In the genomic region with DNA sequence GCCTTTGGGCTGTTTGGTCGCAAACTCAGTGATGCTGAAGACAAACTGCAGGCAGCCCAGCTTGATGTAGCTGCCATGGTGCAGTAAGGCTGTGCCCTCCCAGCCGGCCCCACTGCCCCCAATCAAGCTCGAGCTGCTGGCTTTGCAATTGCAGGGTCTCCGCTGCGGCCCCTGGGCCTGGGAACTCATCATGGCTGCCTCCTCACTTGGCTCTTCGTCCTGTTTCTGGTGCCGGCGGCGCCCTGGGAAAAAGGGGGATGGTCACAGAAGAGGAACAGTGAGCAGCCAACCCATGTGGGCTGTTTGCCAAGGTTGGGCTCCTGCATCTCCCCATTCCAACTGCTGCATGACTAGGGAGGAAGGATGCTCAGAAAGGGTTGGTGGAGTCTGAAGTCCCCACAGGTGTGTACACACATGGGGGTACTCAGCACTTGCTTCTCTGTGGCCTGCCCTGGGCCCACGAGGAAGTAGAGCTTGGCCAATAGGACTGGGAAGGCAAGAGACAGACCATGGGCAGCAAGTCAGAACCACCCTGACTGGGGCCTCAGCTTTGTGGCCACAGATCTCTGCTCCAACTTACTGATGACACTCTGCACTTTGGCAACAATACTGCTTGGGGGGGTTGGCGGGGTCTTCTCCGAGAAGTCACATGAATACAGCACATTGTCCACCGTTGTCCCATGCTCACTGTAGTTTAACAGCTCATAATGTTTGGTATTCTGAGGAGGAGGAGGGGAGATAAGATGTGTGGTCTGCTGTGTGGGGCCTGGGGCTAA, we compare ENCODE assay signal across 10 cellular contexts. TPM values are rescaled to one million over a fixed set of nuclear protein-coding genes. Genes with fewer than 3 reads are reported as not detected.
A peak's percentile ranks its signal among the peaks of the same experiment; 100 is the strongest.
DNase-seq lines count a peak whose midpoint lies in the region; ATAC-seq, FAIRE-seq and TF ChIP-seq lines count a peak whose summit lies in the region.
"Had no signal": no experiment of that assay in that cellular context is flagged by ENCODE, and none has a peak within 500 bp of the region (broad histone marks: within the 10 kb centered on the region; RNA-seq: fewer than 3 reads in every experiment).

No MANE protein-coding gene starts in this region.

- H3K27me3 ChIP-seq in CD4-positive, alpha-beta T cell (ENCODE audit: control insufficient read depth, insufficient read depth, low read length): no peaks in the 10 kb centered on the region
- no peaks in the 10 kb centered on the region for H3K27me3 ChIP-seq in K562 (ENCODE audit: control insufficient read depth in 2 of 2, insufficient read depth in 2 of 2, low read length in 2 of 2)
- H3K27me3 ChIP-seq in neuronal stem cell (ENCODE audit: control insufficient read depth in 3 of 3, insufficient read depth in 3 of 3, low read depth in 1 of 3, low read length in 3 of 3): no peaks in the 10 kb centered on the region

- in situ Hi-C loops in K562 (cut with MboI): no loop called here

- H4K20me1 ChIP-seq in K562 (replicated peaks; ENCODE audit: control insufficient read depth, insufficient read depth, low read length): 0 out of 2 replicates have a peak, but pooled peaks cover 6% of the 10 kb centered on the region

- H2AK5ac ChIP-seq in neuronal stem cell (ENCODE audit: low read depth, low read length): no peak overlapping the region

- H2BK12ac ChIP-seq in neuronal stem cell (ENCODE audit: low read length): no peak overlapping the region

- H2BK120ac ChIP-seq in neuronal stem cell (ENCODE audit: low read depth, low read length): no peak overlapping the region

- no peaks in the 10 kb centered on the region for H3K9me3 ChIP-seq in CD4-positive, alpha-beta T cell (ENCODE audit: control insufficient read depth, low read length)
- H3K9me3 ChIP-seq in K562 (replicated peaks; ENCODE audit: control insufficient read depth, insufficient read depth, low read depth, low read length): no peaks in the 10 kb centered on the region
- H3K9me3 ChIP-seq in neuronal stem cell (replicated peaks in 1 of 2; ENCODE audit: control insufficient read depth in 2 of 2, insufficient read depth in 1 of 2, low read depth in 1 of 2, low read length in 2 of 2): no peaks in the 10 kb centered on the region

- 0 out of 2 replicates have a peak overlapping the region, but pooled peaks have one; percentile 10 for H2AFZ ChIP-seq in K562 (ENCODE audit: low read depth, low read length)
- no peak overlapping the region for H2AFZ ChIP-seq in neuronal stem cell (ENCODE audit: low read length)

- no peak for TF ChIP-seq EP300 in K562 (IDR thresholded peaks at IDR 0.05; ENCODE audit: low read length)

- CTCF ChIA-PET in CD4-positive, alpha-beta T cell (lab: Charles Lee): interaction anchor here (1.4 kb wide), 1 partner anchor 11 kb away, joined by 5 read pairs; no protein-coding TSS in a partner anchor
- CTCF ChIA-PET in K562 (lab: Yijun Ruan, JAX; ENCODE audit: low intra/inter-chr PET ratio): no interaction called here

- H3K4me1 ChIP-seq in K562 (replicated peaks in 1 of 2; ENCODE audit: control insufficient read depth in 2 of 2, insufficient read depth in 2 of 2, low read length in 2 of 2) (peaks cover 61 to 64% of the 10 kb centered on the region in 2 experiments), neuronal stem cell (ENCODE audit: control insufficient read depth in 2 of 2, insufficient read depth in 1 of 2, low read depth in 1 of 2, low read length in 2 of 2) (peaks cover 1 to 3% of the 10 kb centered on the region in 2 donors)

- H3K18ac ChIP-seq in neuronal stem cell (ENCODE audit: low read length): no peak overlapping the region

- H3K23ac ChIP-seq in neuronal stem cell (ENCODE audit: low read depth, low read length, poor library complexity): no peak overlapping the region

- peaks cover 62% of the 10 kb centered on the region for H3K36me3 ChIP-seq in K562 (ENCODE audit: control insufficient read depth, insufficient read depth, low read length)
- H3K36me3 ChIP-seq in neuronal stem cell (replicated peaks in 1 of 2; ENCODE audit: control insufficient read depth in 2 of 2, insufficient read depth in 2 of 2, low read length in 2 of 2): peaks cover 48 to 64% of the 10 kb centered on the region in 2 donors

- H3K4me2 ChIP-seq in K562 (ENCODE audit: insufficient read depth, low read length) (peak overlapping the region; percentile 71), neuronal stem cell (ENCODE audit: insufficient read depth, low read length, poor library complexity, severe bottlenecking) (no peak overlapping the region)

- ATAC-seq in CD4-positive, alpha-beta T cell (ENCODE audit: poor library complexity): no peak
- ATAC-seq in K562 (peak; percentile 1; the same call in 2 of the 3 replicates), GM18505 (IDR thresholded peaks at IDR 0.05; ENCODE audit: unreplicated experiment) (no peak), HG03280 (IDR thresholded peaks at IDR 0.05; ENCODE audit: unreplicated experiment) (no peak)

- no peak for DNase-seq in CD4-positive, alpha-beta T cell
- peak in 2 of 4 experiments; percentile 26 to 48 for DNase-seq in K562 (ENCODE audit: extremely low read depth in 1 of 4, low spot score in 3 of 4)
- no peak for DNase-seq in neuronal stem cell (ENCODE audit: low spot score)
- DNase-seq in glutamatergic neuron: no peak
- DNase-seq: activated CD4-positive, alpha-beta T cell treated with anti-CD3 and anti-CD28 coated beads, Interleukin-2, amount 10 ng/mL, durations not matched to agents 24 days and 14 days; aorta; DMS 273 treated with DMSO at 0.1 percent for 48 hours; Right ventricle myocardium superior had no signal

- H3K4me3 ChIP-seq in K562 (no peak overlapping the region), neuronal stem cell (ENCODE audit: low read length in 2 of 2) (no peak overlapping the region)

- no peak for TF ChIP-seq POLR2A in K562 (conservative IDR thresholded peaks at IDR 0.05)
- no peak for TF ChIP-seq POLR2A in GM18505 (IDR thresholded peaks at IDR 0.05; ENCODE audit: borderline replicate concordance, extremely low read depth, insufficient read depth, insufficient read length)

- peak overlapping the region; percentile 56 for H2BK5ac ChIP-seq in neuronal stem cell (ENCODE audit: low read length)

- intact Hi-C loops in CD4-positive, alpha-beta T cell (cut with DNase I, micrococcal nuclease): loop anchor here in 1 of 2 experiments (1.0 kb wide), 1 partner anchor 14 kb away; no protein-coding TSS in a partner anchor
- intact Hi-C loops in K562 (cut with micrococcal nuclease): loop anchor here (10.0 kb wide), 1 partner anchor 312 kb away; a partner anchor contains a TSS

- peaks cover 18% of the 10 kb centered on the region for H3K79me2 ChIP-seq in K562 (ENCODE audit: control insufficient read depth, insufficient read depth, low read length)

- 64% methylated on average over 13 of the region's 13 CpGs for WGBS in K562 (ENCODE audit: insufficient coverage, low coverage, missing lambda C conversion rate)
- WGBS in neuronal stem cell (ENCODE audit: extremely low coverage in 2 of 2, insufficient read length in 2 of 2, insufficient replicate concordance in 1 of 2), 2 donors: no CpG with 5 or more reads among the region's 13 CpGs

- no peak overlapping the region for H4K91ac ChIP-seq in neuronal stem cell (ENCODE audit: low read depth, low read length, poor library complexity)

- peaks cover 74% of the 10 kb centered on the region for H3K36me3 Mint-ChIP-seq in CD4-positive, alpha-beta T cell (ENCODE audit: low read depth)
- no peaks in the 10 kb centered on the region for H3K36me3 Mint-ChIP-seq in glutamatergic neuron (ENCODE audit: unreplicated experiment)

- no TSS peak for BruUV-seq in K562 (replicated peaks; lab: Mats Ljungman, UMichigan)

- TF ChIP-seq CTCF in CD4-positive, alpha-beta T cell (IDR thresholded peaks at IDR 0.05): no peak
- TF ChIP-seq CTCF in K562 (IDR thresholded peaks at IDR 0.05 in 2 of 3, conservative IDR thresholded peaks at IDR 0.05 in 1 of 3; ENCODE audit: insufficient read depth in 2 of 3, low read depth in 1 of 3, low read length in 3 of 3) (no peak), glutamatergic neuron (IDR thresholded peaks at IDR 0.05; ENCODE audit: partially characterized antibody, unreplicated experiment) (no peak)

- H3K27ac Mint-ChIP-seq in CD4-positive, alpha-beta T cell: peak overlapping the region; percentile 55
- H3K27ac Mint-ChIP-seq in glutamatergic neuron (ENCODE audit: unreplicated experiment): no peak overlapping the region
- H3K27ac Mint-ChIP-seq: activated CD4-positive, alpha-beta T cell treated with anti-CD3 and anti-CD28 coated beads, Interleukin-2, amount 10 ng/mL, durations not matched to agents 24 days and 14 days had no signal

- no peak overlapping the region for H3K14ac ChIP-seq in neuronal stem cell (ENCODE audit: low read length)

- H3K27ac ChIP-seq in CD4-positive, alpha-beta T cell (ENCODE audit: low read depth, low read length): no peak overlapping the region
- H3K27ac ChIP-seq in K562 (ENCODE audit: extremely low read depth, low read depth, low read length) (peak overlapping the region; percentile 42), neuronal stem cell (replicated peaks; ENCODE audit: low read length) (peak overlapping the region; percentile 25)

- no peak overlapping the region for H4K8ac ChIP-seq in neuronal stem cell (ENCODE audit: low read depth, low read length)

- H3K9me3 Mint-ChIP-seq in CD4-positive, alpha-beta T cell: no peaks in the 10 kb centered on the region
- H3K9me3 Mint-ChIP-seq in glutamatergic neuron (ENCODE audit: unreplicated experiment): peaks cover 10% of the 10 kb centered on the region
- H3K9me3 Mint-ChIP-seq: activated CD4-positive, alpha-beta T cell treated with anti-CD3 and anti-CD28 coated beads, Interleukin-2, amount 10 ng/mL, durations not matched to agents 24 days and 14 days had no signal

- no peak overlapping the region for H3K4me3 Mint-ChIP-seq in CD4-positive, alpha-beta T cell
- H3K4me3 Mint-ChIP-seq in glutamatergic neuron (ENCODE audit: unreplicated experiment): no peak overlapping the region
- H3K4me3 Mint-ChIP-seq: activated CD4-positive, alpha-beta T cell treated with anti-CD3 and anti-CD28 coated beads, Interleukin-2, amount 10 ng/mL, durations not matched to agents 24 days and 14 days had no signal

- FAIRE-seq in K562 (lab: Jason Lieb, UNC): peak; percentile 29

- H3K4me1 Mint-ChIP-seq in CD4-positive, alpha-beta T cell (ENCODE audit: low read depth): peaks cover 16% of the 10 kb centered on the region
- H3K4me1 Mint-ChIP-seq in glutamatergic neuron (ENCODE audit: low read depth, unreplicated experiment): peaks cover 12% of the 10 kb centered on the region

- POLR2A ChIA-PET in CD4-positive, alpha-beta T cell (lab: Charles Lee): interaction anchor here (1.6 to 1.9 kb wide), 2 partner anchors 43 to 45 kb away, joined by 5 to 7 read pairs; a partner anchor contains a TSS
- POLR2A ChIA-PET in K562 (lab: Yijun Ruan, JAX): interaction anchor here (0.6 to 4.3 kb wide), 7 partner anchors 8 to 349 kb away, joined by 3 to 36 read pairs (median 3); a partner anchor contains a TSS

- no peak overlapping the region for H2BK15ac ChIP-seq in neuronal stem cell (ENCODE audit: low read length)

- H3K27me3 Mint-ChIP-seq in CD4-positive, alpha-beta T cell: no peaks in the 10 kb centered on the region
- peaks cover 7% of the 10 kb centered on the region for H3K27me3 Mint-ChIP-seq in glutamatergic neuron (ENCODE audit: unreplicated experiment)
- H3K27me3 Mint-ChIP-seq: activated CD4-positive, alpha-beta T cell treated with anti-CD3 and anti-CD28 coated beads, Interleukin-2, amount 10 ng/mL, durations not matched to agents 24 days and 14 days had no signal

- H3K9ac ChIP-seq in K562 (ENCODE audit: insufficient read depth in 1 of 2, low read depth in 2 of 2, low read length in 2 of 2) (peak overlapping the region; percentile 25 to 67; a peak in 3 of 4 replicates), neuronal stem cell (ENCODE audit: low read depth, low read length, poor library complexity) (no peak overlapping the region)

- H3K79me1 ChIP-seq in neuronal stem cell (ENCODE audit: low read depth, low read length): no peaks in the 10 kb centered on the region

- H3K9me1 ChIP-seq in K562 (ENCODE audit: control insufficient read depth, insufficient read depth, low read length): no peaks in the 10 kb centered on the region

- TF ChIP-seq RAD21 in K562 (CRISPR knock-in tag; conservative IDR thresholded peaks at IDR 0.05 in 1 of 2, IDR thresholded peaks at IDR 0.05 in 1 of 2): no peak

- no peak overlapping the region for H3K4ac ChIP-seq in neuronal stem cell (ENCODE audit: low read length)

RNA-seq across cellular contexts. Expression of a gene that starts 3.6 kb away (rescaled TPM):
- total RNA-seq in CD4-positive, alpha-beta T cell: 10 to 100 TPM; 33.5 to 34.3 TPM
- total RNA-seq in K562 (2011; cell fraction: chromatin; rRNA removed; ENCODE audit: low replicate concordance): 64.4 and 82.9 TPM in 2 replicates
- 76.9 and 79.7 TPM in 2 replicates for total RNA-seq in K562 (2011; cell fraction: nucleolus; rRNA removed)
- 79.7 and 82.1 TPM in 2 replicates for total RNA-seq in K562 (2011; cell fraction: nucleoplasm; rRNA removed)
- 52.3 and 56.7 TPM in 2 replicates for total RNA-seq in K562 (2014; rRNA removed)
- 21.5 and 25.2 TPM in 2 replicates for total RNA-seq in K562 (2014; rRNA removed; fragmentation: Illumina TruSeq; extraction: Trizol)
- total RNA-seq in K562 (2015; rRNA removed; fragmentation: Illumina TruSeq; extraction: Trizol): 31.2 and 33.5 TPM in 2 replicates
- total RNA-seq in K562 (2021): 39.5 and 42.4 TPM in 2 replicates
- polyA plus RNA-seq in K562 (2011; rRNA removed): 26.9 and 36.3 TPM in 2 replicates
- polyA plus RNA-seq in K562 (2011; cell fraction: cytosol; rRNA removed): 40.5 and 70.4 TPM in 2 replicates
- polyA plus RNA-seq in K562 (2011; cell fraction: nucleus; rRNA removed): 24.6 and 32.8 TPM in 2 replicates
- 19.4 and 24.0 TPM in 2 replicates for polyA plus RNA-seq in K562 (2012)
- polyA plus RNA-seq in K562 (2014; fragmentation: Illumina TruSeq; extraction: Trizol): 30.2 and 32.3 TPM in 2 replicates
- polyA plus RNA-seq in K562 (2014; fragmentation: Nextera tagmentation; extraction: Ambion mirVana): under 1 TPM in 1 of 2 experiments, not detected in 1; 0.32 TPM
- polyA plus RNA-seq in K562 (2014; rRNA removed): 44.9 and 53.3 TPM in 2 replicates
- polyA minus RNA-seq in K562 (2011; rRNA and poly(A)+ RNA removed): 25.0 and 26.0 TPM in 2 replicates
- 14.7 and 20.7 TPM in 2 replicates for polyA minus RNA-seq in K562 (2011; cell fraction: cytosol; rRNA and poly(A)+ RNA removed)
- polyA minus RNA-seq in K562 (2011; cell fraction: nucleus; rRNA and poly(A)+ RNA removed): 16.6 and 16.9 TPM in 2 replicates
- 15.4 TPM for polyA plus RNA-seq in neuronal stem cell (2013, experiment 1 of 2)
- polyA plus RNA-seq in neuronal stem cell (2013, experiment 2 of 2): 14.5 TPM
- 17.0 TPM for total RNA-seq in glutamatergic neuron (ENCODE audit: unreplicated experiment)

RNA-seq across cellular contexts. Expression of a gene that starts 8.9 kb away (rescaled TPM):
- total RNA-seq in CD4-positive, alpha-beta T cell: 10 to 100 TPM; 79.7 to 85.1 TPM
- total RNA-seq in K562 (2011; cell fraction: chromatin; rRNA removed; ENCODE audit: low replicate concordance): 71.3 and 104 TPM in 2 replicates
- 66.8 and 70.7 TPM in 2 replicates for total RNA-seq in K562 (2011; cell fraction: nucleolus; rRNA removed)
- 69.2 and 74.4 TPM in 2 replicates for total RNA-seq in K562 (2011; cell fraction: nucleoplasm; rRNA removed)
- total RNA-seq in K562 (2014; rRNA removed): 41.7 and 47.7 TPM in 2 replicates
- 22.8 and 28.5 TPM in 2 replicates for total RNA-seq in K562 (2014; rRNA removed; fragmentation: Illumina TruSeq; extraction: Trizol)
- total RNA-seq in K562 (2015; rRNA removed; fragmentation: Illumina TruSeq; extraction: Trizol): 38.1 and 40.6 TPM in 2 replicates
- total RNA-seq in K562 (2021): 138 and 143 TPM in 2 replicates
- polyA plus RNA-seq in K562 (2011; rRNA removed): 90.8 and 99.7 TPM in 2 replicates
- polyA plus RNA-seq in K562 (2011; cell fraction: cytosol; rRNA removed): 118 and 151 TPM in 2 replicates
- polyA plus RNA-seq in K562 (2011; cell fraction: nucleus; rRNA removed): 86.5 and 110 TPM in 2 replicates
- polyA plus RNA-seq in K562 (2012): 106 and 168 TPM in 2 replicates
- 87.8 and 95.5 TPM in 2 replicates for polyA plus RNA-seq in K562 (2014; fragmentation: Illumina TruSeq; extraction: Trizol)
- polyA plus RNA-seq in K562 (2014; fragmentation: Nextera tagmentation; extraction: Ambion mirVana): 10 to 100 TPM; 17.5 to 30.1 TPM
- 72.2 and 72.7 TPM in 2 replicates for polyA plus RNA-seq in K562 (2014; rRNA removed)
- polyA minus RNA-seq in K562 (2011; rRNA and poly(A)+ RNA removed): 114 and 143 TPM in 2 replicates
- 86.6 and 88.6 TPM in 2 replicates for polyA minus RNA-seq in K562 (2011; cell fraction: cytosol; rRNA and poly(A)+ RNA removed)
- 16.2 and 18.3 TPM in 2 replicates for polyA minus RNA-seq in K562 (2011; cell fraction: nucleus; rRNA and poly(A)+ RNA removed)
- polyA plus RNA-seq in neuronal stem cell (2013, experiment 1 of 2): 95.3 TPM
- 94.8 TPM for polyA plus RNA-seq in neuronal stem cell (2013, experiment 2 of 2)
- total RNA-seq in glutamatergic neuron (ENCODE audit: unreplicated experiment): 143 TPM

RNA-seq across cellular contexts. Expression of a gene that starts 44.9 kb away (rescaled TPM):
- 100 to 1,000 TPM; 232 to 247 TPM for total RNA-seq in CD4-positive, alpha-beta T cell
- total RNA-seq in K562 (2011; cell fraction: chromatin; rRNA removed; ENCODE audit: low replicate concordance): 126 and 135 TPM in 2 replicates
- total RNA-seq in K562 (2011; cell fraction: nucleolus; rRNA removed): 70.4 and 78.8 TPM in 2 replicates
- total RNA-seq in K562 (2011; cell fraction: nucleoplasm; rRNA removed): 90.9 and 130 TPM in 2 replicates
- total RNA-seq in K562 (2014; rRNA removed) (17.7 and 18.7 TPM in 2 replicates), K562 (2014; rRNA removed; fragmentation: Illumina TruSeq; extraction: Trizol) (8.2 and 8.3 TPM in 2 replicates), K562 (2015; rRNA removed; fragmentation: Illumina TruSeq; extraction: Trizol) (10.4 and 12.0 TPM in 2 replicates), K562 (2021) (24.0 and 31.3 TPM in 2 replicates), glutamatergic neuron (ENCODE audit: unreplicated experiment) (59.8 TPM)
- polyA plus RNA-seq in K562 (2011; rRNA removed) (13.5 and 27.0 TPM in 2 replicates), K562 (2014; fragmentation: Illumina TruSeq; extraction: Trizol) (19.9 and 21.4 TPM in 2 replicates), K562 (2014; fragmentation: Nextera tagmentation; extraction: Ambion mirVana) (1 to 10 TPM in 1 of 2 experiments, under 1 TPM in 1; 0.82 to 1.1 TPM), K562 (2014; rRNA removed) (21.5 and 21.8 TPM in 2 replicates)
- 17.1 and 19.2 TPM in 2 replicates for polyA plus RNA-seq in K562 (2011; cell fraction: cytosol; rRNA removed)
- 115 and 157 TPM in 2 replicates for polyA plus RNA-seq in K562 (2011; cell fraction: nucleus; rRNA removed)
- 27.6 and 28.9 TPM in 2 replicates for polyA plus RNA-seq in K562 (2012)
- polyA minus RNA-seq in K562 (2011; rRNA and poly(A)+ RNA removed): 18.1 and 18.7 TPM in 2 replicates
- 12.2 and 15.7 TPM in 2 replicates for polyA minus RNA-seq in K562 (2011; cell fraction: cytosol; rRNA and poly(A)+ RNA removed)
- polyA minus RNA-seq in K562 (2011; cell fraction: nucleus; rRNA and poly(A)+ RNA removed): 23.6 and 27.0 TPM in 2 replicates
- 24.9 TPM for polyA plus RNA-seq in neuronal stem cell (2013, experiment 1 of 2)
- 24.3 TPM for polyA plus RNA-seq in neuronal stem cell (2013, experiment 2 of 2)

RNA-seq across cellular contexts. Expression of a gene that starts 51.6 kb away (rescaled TPM):
- 10 to 100 TPM; 15.6 to 16.8 TPM for total RNA-seq in CD4-positive, alpha-beta T cell
- total RNA-seq in K562 (2011; cell fraction: chromatin; rRNA removed; ENCODE audit: low replicate concordance): 47.5 and 136 TPM in 2 replicates
- 90.7 and 91.3 TPM in 2 replicates for total RNA-seq in K562 (2011; cell fraction: nucleolus; rRNA removed)
- total RNA-seq in K562 (2011; cell fraction: nucleoplasm; rRNA removed): 66.9 and 68.4 TPM in 2 replicates
- total RNA-seq in K562 (2014; rRNA removed): 65.2 and 82.2 TPM in 2 replicates
- 35.9 and 37.5 TPM in 2 replicates for total RNA-seq in K562 (2014; rRNA removed; fragmentation: Illumina TruSeq; extraction: Trizol)
- total RNA-seq in K562 (2015; rRNA removed; fragmentation: Illumina TruSeq; extraction: Trizol): 42.2 and 44.8 TPM in 2 replicates
- 97.5 and 98.3 TPM in 2 replicates for total RNA-seq in K562 (2021)
- polyA plus RNA-seq in K562 (2011; rRNA removed): 123 and 132 TPM in 2 replicates
- polyA plus RNA-seq in K562 (2011; cell fraction: cytosol; rRNA removed): 145 and 255 TPM in 2 replicates
- 106 and 137 TPM in 2 replicates for polyA plus RNA-seq in K562 (2011; cell fraction: nucleus; rRNA removed)
- 90.4 and 103 TPM in 2 replicates for polyA plus RNA-seq in K562 (2012)
- polyA plus RNA-seq in K562 (2014; fragmentation: Illumina TruSeq; extraction: Trizol): 143 and 149 TPM in 2 replicates
- polyA plus RNA-seq in K562 (2014; fragmentation: Nextera tagmentation; extraction: Ambion mirVana): 100 to 1,000 TPM; 306 to 351 TPM
- 106 and 135 TPM in 2 replicates for polyA plus RNA-seq in K562 (2014; rRNA removed)
- 74.6 and 135 TPM in 2 replicates for polyA minus RNA-seq in K562 (2011; rRNA and poly(A)+ RNA removed)
- 72.4 and 111 TPM in 2 replicates for polyA minus RNA-seq in K562 (2011; cell fraction: cytosol; rRNA and poly(A)+ RNA removed)
- 45.1 and 67.7 TPM in 2 replicates for polyA minus RNA-seq in K562 (2011; cell fraction: nucleus; rRNA and poly(A)+ RNA removed)
- polyA plus RNA-seq in neuronal stem cell (2013, experiment 1 of 2): 36.2 TPM
- polyA plus RNA-seq in neuronal stem cell (2013, experiment 2 of 2): 39.5 TPM
- 53.3 TPM for total RNA-seq in glutamatergic neuron (ENCODE audit: unreplicated experiment)
